In the genomic region with DNA sequence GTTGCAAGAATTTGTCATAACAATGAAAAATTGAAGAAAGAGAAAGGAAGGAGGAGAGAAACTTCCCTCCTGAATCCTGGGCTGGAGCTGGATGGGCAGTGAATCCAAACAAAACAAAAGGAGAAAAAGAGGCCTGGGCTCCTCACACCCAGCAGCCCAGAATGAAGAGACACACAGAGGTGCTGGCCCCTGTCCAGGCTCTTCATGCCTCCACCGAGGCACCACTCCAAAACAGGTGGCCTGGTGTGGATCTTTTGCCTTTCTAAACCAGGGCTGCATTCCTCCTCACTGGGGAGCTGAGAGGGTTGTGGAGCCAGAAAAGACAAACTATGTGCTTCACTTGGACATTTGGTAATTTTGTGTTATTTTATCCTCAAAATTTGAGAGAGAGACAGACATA, we compare ENCODE assay signal across 23 cellular contexts.
"Had no signal": no experiment of that assay in that cellular context is flagged by ENCODE, and none has a peak within 500 bp of the region (broad histone marks: within the 10 kb centered on the region; RNA-seq: fewer than 3 reads in every experiment).

No MANE protein-coding gene starts in this region.

- H3K36me3 ChIP-seq: adrenal gland, breast epithelium had no signal

- H3K9me3 ChIP-seq: adrenal gland, body of pancreas, breast epithelium had no signal

- H3K27me3 ChIP-seq: adrenal gland, body of pancreas, breast epithelium had no signal

- H3K4me3 ChIP-seq: adrenal gland, body of pancreas, breast epithelium, K562, PC-9, SK-N-MC had no signal

- DNase-seq: activated CD4-positive, alpha-beta T cell treated with anti-CD3 and anti-CD28 coated beads for 36 hours; activated CD4-positive, alpha-beta T cell treated with anti-CD3 and anti-CD28 coated beads, Interleukin-2, amount 10 ng/mL, durations not matched to agents 7 days and 5 days; activated CD4-positive, alpha-beta T cell treated with anti-CD3 and anti-CD28 coated beads, Interleukin-2, amount 50 U/mL, for 48 hours; activated CD8-positive, alpha-beta T cell treated with anti-CD3 and anti-CD28 coated beads, Interleukin-2, amount 10 ng/mL, durations not matched to agents 7 days and 5 days; activated gamma-delta T cell treated with Interleukin-2 at 50 U/mL for 16 hours; activated naive CD4-positive, alpha-beta T cell treated with anti-CD3 and anti-CD28 coated beads for 36 hours; activated T-cell treated with anti-CD3 and anti-CD28 coated beads, Interleukin-2, amount 50 U/mL, for 24 hours; adrenal gland; body of pancreas; cerebellar nuclear complex; NCI-H1092 treated with DMSO at 0.1 percent for 48 hours; NCI-H1436; NCI-H1694; NCI-H1930; NCI-H2107; NCI-H345; NCI-H524 treated with DMSO at 0.1 percent for 48 hours; PC-9; T1000 had no signal

- H3K4me1 ChIP-seq: adrenal gland, body of pancreas, breast epithelium had no signal

- H3K27ac ChIP-seq: adrenal gland, body of pancreas, breast epithelium, PC-9, RWPE1, SK-N-MC had no signal
